ENCODE assay signal across 8 cellular contexts in the genomic region with DNA sequence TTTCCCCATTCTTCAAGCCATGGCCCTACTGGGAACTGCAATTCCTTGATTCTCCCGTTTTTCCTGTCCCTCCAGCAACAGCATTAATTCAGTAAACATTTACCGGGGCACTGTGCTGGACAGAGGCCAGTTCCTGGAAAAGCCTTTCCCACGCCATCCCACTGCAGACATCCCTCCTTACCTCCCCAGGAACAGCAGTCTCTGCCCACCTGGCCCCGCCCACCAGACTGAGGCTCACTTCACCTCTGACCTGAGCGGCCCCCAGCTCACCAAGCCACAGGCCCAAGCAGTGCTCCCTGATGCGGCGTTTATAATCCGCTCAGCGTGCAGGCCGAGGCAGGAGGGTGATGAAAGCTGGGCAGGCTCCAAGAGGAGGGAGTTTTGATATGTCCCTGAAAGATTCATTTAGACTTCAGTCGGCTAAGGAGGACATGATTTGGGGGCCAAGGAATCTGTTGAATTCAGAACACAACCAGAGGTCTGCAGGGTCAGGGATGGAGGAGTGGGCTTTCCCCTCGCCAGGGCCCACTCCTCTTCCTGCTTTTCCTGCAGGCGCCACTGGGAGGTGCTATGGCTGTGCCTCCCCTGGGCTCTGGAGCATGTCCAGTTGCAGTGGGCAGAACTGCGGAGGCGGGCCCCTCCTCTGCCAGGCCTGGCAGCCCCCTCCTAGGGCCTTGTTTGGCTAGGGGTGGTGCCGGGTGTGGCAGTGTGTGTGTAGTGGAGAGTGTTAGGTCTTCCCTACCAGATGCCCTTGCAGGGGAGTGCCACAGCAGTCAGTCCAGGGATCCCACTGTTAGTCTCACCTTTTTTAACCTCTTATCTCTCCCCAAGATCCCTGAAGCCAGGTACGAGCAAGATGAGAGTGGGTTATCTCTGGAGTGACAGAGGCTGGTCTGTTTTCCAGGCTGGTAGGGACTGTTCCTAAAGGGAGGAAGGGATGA. TPM values are rescaled to one million over a fixed set of nuclear protein-coding genes. Genes with fewer than 3 reads are reported as not detected.
DNase-seq lines count a peak whose midpoint lies in the region; ATAC-seq and TF ChIP-seq lines count a peak whose summit lies in the region.

No MANE protein-coding gene starts in this region.

- TF ChIP-seq CTCF in GM12875 (IDR thresholded peaks at IDR 0.05; ENCODE audit: borderline replicate concordance, insufficient read depth, low read depth, low read length) (peak; percentile 33; the same call in 1 of the 2 replicates), spleen (IDR thresholded peaks at IDR 0.05 in 8 of 11, conservative IDR thresholded peaks at IDR 0.05 in 3 of 11) (peak in 7 of 11 experiments; percentile 26 to 64 (median 36))

- no peak overlapping the region for H3K4me3 Mint-ChIP-seq in activated T-helper 17 cell treated with anti-CD3 and anti-CD28 coated beads, Interleukin-2, amount 50 U/mL, for 72 hours

- no peak overlapping the region for H3K27ac ChIP-seq in iPS DF 6.9 (ENCODE audit: low read length)
- peak overlapping the region in 7 of 8 donors; percentile 37 to 81 (median 73) for H3K27ac ChIP-seq in spleen

- H3K27me3 ChIP-seq in iPS DF 6.9 (ENCODE audit: control insufficient read depth, insufficient read depth, low read length) = no peaks in the 10 kb centered on the region
- peaks cover 0 to 5% (median 0%) of the 10 kb centered on the region in 7 donors for H3K27me3 ChIP-seq in spleen (replicated peaks in 1 of 7)

- H3K36me3 ChIP-seq in iPS DF 6.9 (ENCODE audit: control insufficient read depth, insufficient read depth, low read length) (no peaks in the 10 kb centered on the region), spleen (peaks cover 0 to 72% (median 27%) of the 10 kb centered on the region in 6 donors)

- ATAC-seq in activated T-helper 17 cell treated with anti-CD3 and anti-CD28 coated beads, Interleukin-2, amount 50 U/mL, for 72 hours (replicated peaks) = no peak
- no peak for ATAC-seq in HG02981 (IDR thresholded peaks at IDR 0.05; ENCODE audit: unreplicated experiment)

- H3K9me3 Mint-ChIP-seq in activated T-helper 17 cell treated with anti-CD3 and anti-CD28 coated beads, Interleukin-2, amount 50 U/mL, for 72 hours = no peaks in the 10 kb centered on the region

- H3K27me3 Mint-ChIP-seq in activated T-helper 17 cell treated with anti-CD3 and anti-CD28 coated beads, Interleukin-2, amount 50 U/mL, for 72 hours = no peaks in the 10 kb centered on the region

- peaks cover 5% of the 10 kb centered on the region for H3K4me1 Mint-ChIP-seq in activated T-helper 17 cell treated with anti-CD3 and anti-CD28 coated beads, Interleukin-2, amount 50 U/mL, for 72 hours

- no peak overlapping the region for H3K4me3 ChIP-seq in GM12875 (ENCODE audit: low read depth, low read length)
- no peak overlapping the region for H3K4me3 ChIP-seq in iPS DF 6.9 (ENCODE audit: low read length)
- no peak overlapping the region for H3K4me3 ChIP-seq in spleen

- H3K4me1 ChIP-seq in iPS DF 6.9 (ENCODE audit: control insufficient read depth, insufficient read depth, low read length) = peaks cover 5% of the 10 kb centered on the region; the same call in 1 of the 2 replicates
- peaks cover 0 to 52% (median 9%) of the 10 kb centered on the region in 6 donors for H3K4me1 ChIP-seq in spleen

- intact Hi-C loops in spleen (cut with DNase I; ENCODE audit: low total_unique reads) = no loop called here

- TF ChIP-seq POLR2A in spleen (IDR thresholded peaks at IDR 0.05) = no peak

- no CpG with 5 or more reads among the region's 17 CpGs for WGBS in iPS DF 6.9 (ENCODE audit: insufficient coverage, insufficient read length)
- 76 to 94% (median 88%) methylated on average over 14 to 17 of the region's 17 CpGs for WGBS in spleen, 5 donors

- H3K36me3 Mint-ChIP-seq in activated T-helper 17 cell treated with anti-CD3 and anti-CD28 coated beads, Interleukin-2, amount 50 U/mL, for 72 hours (ENCODE audit: low read depth) = peaks cover 7% of the 10 kb centered on the region

- H3K27ac Mint-ChIP-seq in activated T-helper 17 cell treated with anti-CD3 and anti-CD28 coated beads, Interleukin-2, amount 50 U/mL, for 72 hours = peak overlapping the region; percentile 43

- peak; percentile 50 for DNase-seq in iPS DF 6.9 (ENCODE audit: low read depth, low spot score)
- DNase-seq in spleen = no peak
- no peak for DNase-seq in DMS114 treated with DMSO at 0.1 percent for 48 hours (lab: John Stamatoyannopoulos, UW; ENCODE audit: unreplicated experiment)
- no peak for DNase-seq in NCI-H146 (lab: John Stamatoyannopoulos, UW)
- no peak for DNase-seq in NCI-H1694 (lab: John Stamatoyannopoulos, UW)

- H3K9me3 ChIP-seq in iPS DF 6.9 (ENCODE audit: control insufficient read depth, insufficient read depth, low read length) (no peaks in the 10 kb centered on the region), spleen (no peaks in the 10 kb centered on the region)

RNA-seq across cellular contexts. Expression of gene TAGLN, which starts 1.4 kb away (rescaled TPM):
- total RNA-seq in activated T-helper 17 cell treated with anti-CD3 and anti-CD28 coated beads, Interleukin-2, amount 50 U/mL, for 72 hours = 1 to 10 TPM; 5.1 to 9.6 TPM
- 1,000 to 10,000 TPM in 1 of 7 donors, 100 to 1,000 TPM in 6; 117 to 1,088 (median 328) TPM for total RNA-seq in spleen
- polyA plus RNA-seq in spleen = 100 to 1,000 TPM; 247 to 807 (median 469) TPM

RNA-seq across cellular contexts. Expression of gene SIDT2, which starts 19.2 kb away (rescaled TPM):
- total RNA-seq in activated T-helper 17 cell treated with anti-CD3 and anti-CD28 coated beads, Interleukin-2, amount 50 U/mL, for 72 hours = 10 to 100 TPM; 25.0 to 43.9 TPM
- 10 to 100 TPM; 40.3 to 83.8 (median 58.3) TPM for total RNA-seq in spleen
- polyA plus RNA-seq in spleen = 10 to 100 TPM; 21.3 to 36.0 (median 24.0) TPM

RNA-seq across cellular contexts. Expression of gene PCSK7, which starts 34.1 kb away (rescaled TPM):
- 100 to 1,000 TPM; 101 to 106 TPM for total RNA-seq in activated T-helper 17 cell treated with anti-CD3 and anti-CD28 coated beads, Interleukin-2, amount 50 U/mL, for 72 hours
- total RNA-seq in spleen = 100 to 1,000 TPM in 5 of 7 donors, 10 to 100 TPM in 2; 92.6 to 152 (median 117) TPM
- polyA plus RNA-seq in spleen = 10 to 100 TPM; 27.3 to 53.4 (median 52.3) TPM

RNA-seq across cellular contexts. Expression of gene RNF214, which starts 34.7 kb away (rescaled TPM):
- 10 to 100 TPM; 15.3 to 18.6 TPM for total RNA-seq in activated T-helper 17 cell treated with anti-CD3 and anti-CD28 coated beads, Interleukin-2, amount 50 U/mL, for 72 hours
- total RNA-seq in spleen = 10 to 100 TPM; 13.1 to 29.6 (median 20.9) TPM
- 1 to 10 TPM; 5.6 to 9.9 (median 6.7) TPM for polyA plus RNA-seq in spleen

RNA-seq across cellular contexts. Expression of gene PAFAH1B2, which starts 53.7 kb away (rescaled TPM):
- total RNA-seq in activated T-helper 17 cell treated with anti-CD3 and anti-CD28 coated beads, Interleukin-2, amount 50 U/mL, for 72 hours = 10 to 100 TPM; 53.7 to 87.6 TPM
- 10 to 100 TPM; 58.6 to 80.4 (median 67.2) TPM for total RNA-seq in spleen
- 10 to 100 TPM; 14.3 to 28.3 (median 16.2) TPM for polyA plus RNA-seq in spleen

Comparison
In these comparisons a context has a peak if more than half of its experiments do, and no peak if none do; other contexts are left out.
1. RNA of gene TAGLN, which starts 1.4 kb away (total RNA-seq): 117 to 1,088 TPM in spleen; 5.1 to 9.6 TPM in activated T-helper 17 cell treated with anti-CD3 and anti-CD28 coated beads, Interleukin-2, amount 50 U/mL, for 72 hours; every median in the first group is over 10 times any median in the second.